18 cellular contexts compared by ENCODE assay signal in genomic region chr10:98257198-98257597, GRCh38. TPM values are rescaled to one million over a fixed set of nuclear protein-coding genes. Genes with fewer than 3 reads are reported as not detected.
A peak's percentile ranks its signal among the peaks of the same experiment; 100 is the strongest.
DNase-seq lines count a peak whose midpoint lies in the region; ATAC-seq and TF ChIP-seq lines count a peak whose summit lies in the region.
"Had no signal": no experiment of that assay in that cellular context is flagged by ENCODE, and none has a peak within 500 bp of the region (broad histone marks: within the 10 kb centered on the region; RNA-seq: fewer than 3 reads in every experiment).

No MANE protein-coding gene starts in this region.

- intact Hi-C loops in transverse colon (cut with DNase I; ENCODE audit: low total_unique reads) = no loop called here

- H3K4me1 Mint-ChIP-seq in WTC11 (peaks cover under 1% of the 10 kb centered on the region), type B pancreatic cell (ENCODE audit: unreplicated experiment) (peaks cover 14% of the 10 kb centered on the region)
- H3K4me1 Mint-ChIP-seq: B cell had no signal

- H3K36me3 ChIP-seq in mesendoderm (ENCODE audit: control insufficient read depth, insufficient read depth, low read length) = no peaks in the 10 kb centered on the region
- H3K36me3 ChIP-seq in transverse colon = no peaks in the 10 kb centered on the region
- H3K36me3 ChIP-seq: HAP-1 had no signal

- no peak overlapping the region for H2BK120ac ChIP-seq in mesendoderm (ENCODE audit: low read depth, low read length)

- no peak overlapping the region for H2BK5ac ChIP-seq in mesendoderm (ENCODE audit: low read length)

- H3K36me3 Mint-ChIP-seq in WTC11 (no peaks in the 10 kb centered on the region), type B pancreatic cell (peaks cover 6% of the 10 kb centered on the region)

- no peak overlapping the region for H3K23ac ChIP-seq in mesendoderm (ENCODE audit: low read length)

- H4K8ac ChIP-seq in mesendoderm (ENCODE audit: low read depth, low read length) = no peak overlapping the region

- no peak overlapping the region for H3K4me3 Mint-ChIP-seq in WTC11
- H3K4me3 Mint-ChIP-seq in type B pancreatic cell = no peak overlapping the region
- H3K4me3 Mint-ChIP-seq: B cell; CD14-positive monocyte; CD8-positive, alpha-beta T cell had no signal

- no peak overlapping the region for H3K27ac ChIP-seq in mesendoderm (ENCODE audit: low read depth, low read length)
- H3K27ac ChIP-seq in transverse colon = no peak overlapping the region

- ATAC-seq in WTC11 = no peak
- ATAC-seq in activated CD4-positive, CD25-positive, alpha-beta regulatory T cell treated with anti-CD3 and anti-CD28 coated beads, Interleukin-2, amount 50 U/mL, for 24 hours = no peak
- ATAC-seq: CD8-positive, alpha-beta T cell had no signal

- H2AK5ac ChIP-seq in mesendoderm (ENCODE audit: low read length) = no peak overlapping the region

- H3K4me2 ChIP-seq in mesendoderm (ENCODE audit: low read length) = no peak overlapping the region

- no peak overlapping the region for H3K9ac ChIP-seq in mesendoderm (ENCODE audit: low read length)

- no peaks in the 10 kb centered on the region for H3K79me2 ChIP-seq in mesendoderm (ENCODE audit: control insufficient read depth, insufficient read depth, low read length)

- H3K27me3 Mint-ChIP-seq in WTC11 (ENCODE audit: low read depth) (no peaks in the 10 kb centered on the region), type B pancreatic cell (no peaks in the 10 kb centered on the region)
- H3K27me3 Mint-ChIP-seq: B cell had no signal

- no peak overlapping the region for H3K18ac ChIP-seq in mesendoderm (ENCODE audit: low read length)

- no peaks in the 10 kb centered on the region for H3K4me1 ChIP-seq in mesendoderm (ENCODE audit: control insufficient read depth, low read depth, low read length)
- H3K4me1 ChIP-seq in transverse colon = peaks cover 0 to 5% (median 0%) of the 10 kb centered on the region in 4 donors
- H3K4me1 ChIP-seq: HAP-1 had no signal

- DNase-seq in activated CD8-positive, alpha-beta memory T cell treated with anti-CD3 and anti-CD28 coated beads for 24 hours = peak; percentile 45
- no peak for DNase-seq in activated CD8-positive, alpha-beta memory T cell treated with anti-CD3 and anti-CD28 coated beads, Interleukin-2, amount 50 U/mL, for 4 hours
- no peak for DNase-seq in WTC11 (ENCODE audit: low spot score)
- DNase-seq in islet precursor cell = peak; percentile 43
- peak; percentile 59 for DNase-seq in type B pancreatic cell (ENCODE audit: extremely low spot score, unreplicated experiment)
- DNase-seq in mesendoderm = no peak
- no peak for DNase-seq in transverse colon
- DNase-seq: ACHN; CD8-positive, alpha-beta T cell; COR-L47; DMS153; DMS79 treated with DMSO at 0.1 percent for 48 hours; EL; GOT3 had no signal

- no CpG with 5 or more reads among the region's 12 CpGs for WGBS in mesendoderm (ENCODE audit: extremely low coverage, insufficient coverage, low lambda C conversion rate)
- WGBS in transverse colon (ENCODE audit: low coverage in 1 of 2), 2 donors = 98 to 100% methylated on average over 1 to 12 of the region's 12 CpGs

- no peak for TF ChIP-seq POLR2A in transverse colon (IDR thresholded peaks at IDR 0.05)

- H3K27ac Mint-ChIP-seq in WTC11 = peak overlapping the region; percentile 66
- H3K27ac Mint-ChIP-seq in type B pancreatic cell = no peak overlapping the region
- H3K27ac Mint-ChIP-seq: B cell; CD8-positive, alpha-beta T cell had no signal

- no peak overlapping the region for H4K5ac ChIP-seq in mesendoderm (ENCODE audit: low read length)

- in situ Hi-C loops in transverse colon (cut with MboI; ENCODE audit: low pct_ligation_motif_present in 1 of 4, low pct_unique_long_range_greater_than_20kb in 1 of 4, low sequenced_read_pairs in 3 of 4) = no loop called here

- TF ChIP-seq EP300 in transverse colon (IDR thresholded peaks at IDR 0.05; ENCODE audit: low read depth) = no peak

- H3K4me3 ChIP-seq in mesendoderm (ENCODE audit: low read length) (no peak overlapping the region), transverse colon (no peak overlapping the region)
- H3K4me3 ChIP-seq: HAP-1 had no signal

- H3K9me3 Mint-ChIP-seq in WTC11 (no peaks in the 10 kb centered on the region), type B pancreatic cell (no peaks in the 10 kb centered on the region)
- H3K9me3 Mint-ChIP-seq: CD14-positive monocyte; CD8-positive, alpha-beta T cell had no signal

- TF ChIP-seq CTCF in WTC11 (IDR thresholded peaks at IDR 0.05) (no peak), type B pancreatic cell (conservative IDR thresholded peaks at IDR 0.05) (no peak), transverse colon (IDR thresholded peaks at IDR 0.05) (no peak)

- no peak overlapping the region for H3K56ac ChIP-seq in mesendoderm (ENCODE audit: low read length)

- H3K9me3 ChIP-seq in transverse colon = no peaks in the 10 kb centered on the region
- H3K9me3 ChIP-seq: HAP-1 had no signal

- H3K27me3 ChIP-seq in mesendoderm (ENCODE audit: insufficient read depth, low read length, poor library complexity) = no peaks in the 10 kb centered on the region
- no peaks in the 10 kb centered on the region for H3K27me3 ChIP-seq in transverse colon

- no peaks in the 10 kb centered on the region for H3K79me1 ChIP-seq in mesendoderm (ENCODE audit: low read length)

- CTCF ChIA-PET in WTC11 (lab: Charles Lee) = interaction anchor here (1.8 kb wide), 1 partner anchor 53 kb away, joined by 7 read pairs; no protein-coding TSS in a partner anchor

- H3K4ac ChIP-seq in mesendoderm (ENCODE audit: low read depth, low read length) = no peak overlapping the region

- POLR2A ChIA-PET in WTC11 (lab: Charles Lee) = no interaction called here

- no peak overlapping the region for H2BK15ac ChIP-seq in mesendoderm (replicated peaks; ENCODE audit: low read depth)

TF ChIP-seq in WTC11, 78 proteins besides CTCF, POLR2A, EP300 and RAD21 (continues in another document):
- TF ChIP-seq TEAD1 (CRISPR knock-in tag; IDR thresholded peaks at IDR 0.05) (no peak), OVOL2 (CRISPR knock-in tag; IDR thresholded peaks at IDR 0.05; ENCODE audit: borderline replicate concordance) (no peak), TP53 (CRISPR knock-in tag; IDR thresholded peaks at IDR 0.05) (no peak), ZNF281 (CRISPR knock-in tag; IDR thresholded peaks at IDR 0.05) (no peak), NR3C1 (CRISPR knock-in tag; conservative IDR thresholded peaks at IDR 0.05; ENCODE audit: low read depth) (no peak), PREB (CRISPR knock-in tag; IDR thresholded peaks at IDR 0.05; ENCODE audit: borderline replicate concordance) (no peak), ZNF263 (CRISPR knock-in tag; IDR thresholded peaks at IDR 0.05; ENCODE audit: low read depth) (no peak), USF2 (CRISPR knock-in tag; IDR thresholded peaks at IDR 0.05) (no peak), RELA (CRISPR knock-in tag; IDR thresholded peaks at IDR 0.05; ENCODE audit: borderline replicate concordance) (no peak), KAT7 (CRISPR knock-in tag; IDR thresholded peaks at IDR 0.05; ENCODE audit: borderline replicate concordance) (no peak), PRRX2 (CRISPR knock-in tag; IDR thresholded peaks at IDR 0.05) (no peak), ZNF232 (CRISPR knock-in tag; IDR thresholded peaks at IDR 0.05) (no peak), CREB1 (CRISPR knock-in tag; IDR thresholded peaks at IDR 0.05) (no peak)

RNA-seq across cellular contexts. Expression of gene LOXL4, which starts 10.8 kb away (rescaled TPM):
- 0.07 to 0.35 TPM (median 0.21 TPM) in 3 replicates for total RNA-seq in WTC11 (2021)
- total RNA-seq in type B pancreatic cell (ENCODE audit: low replicate concordance) = 40.5 and 59.4 TPM in 2 replicates
- 0.67 TPM for polyA plus RNA-seq in mesendoderm (2013, experiment 1 of 2)
- 0.64 TPM for polyA plus RNA-seq in mesendoderm (2013, experiment 2 of 2)
- total RNA-seq in transverse colon = 1 to 10 TPM; 1.9 to 6.4 (median 2.8) TPM
- total RNA-seq: B cell had no signal

Comparison
In these comparisons a context has a peak if more than half of its experiments do, and no peak if none do; other contexts are left out.
1. DNase-seq: peak in activated CD8-positive, alpha-beta memory T cell treated with anti-CD3 and anti-CD28 coated beads for 24 hours (single experiment), islet precursor cell (single experiment) and type B pancreatic cell (single experiment); none in activated CD8-positive, alpha-beta memory T cell treated with anti-CD3 and anti-CD28 coated beads, Interleukin-2, amount 50 U/mL, for 4 hours (single experiment), WTC11 (single experiment), mesendoderm (single experiment) and transverse colon (single experiment).